Comparison of ENCODE assay signal across 22 cellular contexts in the genomic region with DNA sequence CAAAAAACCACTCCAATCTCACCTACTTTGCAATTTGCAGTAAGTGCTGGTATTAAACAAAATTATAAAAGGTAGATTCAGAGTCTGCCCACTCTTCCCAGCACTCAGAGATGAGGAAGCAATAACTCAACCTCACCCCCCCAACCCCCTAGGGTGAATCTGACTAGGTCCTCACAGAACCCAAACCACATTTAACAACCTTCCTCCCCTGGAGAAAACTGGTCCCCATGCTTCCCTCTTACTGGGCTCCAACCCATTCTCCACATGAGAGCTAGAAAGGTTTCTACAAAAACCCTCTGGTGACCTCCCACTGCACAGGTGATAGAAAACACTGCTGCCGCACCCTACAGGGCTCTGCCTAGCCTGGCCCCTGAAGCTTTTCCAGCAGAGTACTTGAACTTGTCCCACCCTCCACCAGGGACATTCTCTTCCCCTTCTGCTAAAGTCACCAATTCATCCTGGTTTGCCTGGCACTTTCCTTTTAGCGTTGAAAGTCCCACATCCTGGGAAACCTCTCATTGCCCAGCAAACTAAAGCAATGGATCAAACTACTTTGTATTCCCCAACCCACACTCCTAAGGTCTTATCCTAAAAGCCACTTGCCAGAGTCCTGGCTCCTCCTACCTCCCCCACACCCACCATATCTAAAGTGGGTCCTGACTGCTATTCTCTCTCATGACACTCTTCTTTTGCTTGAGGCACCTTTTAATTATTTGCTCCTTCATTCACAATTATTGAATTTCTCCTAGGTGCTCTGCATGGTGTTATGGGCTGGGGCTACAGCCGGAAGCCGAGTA. TPM values are rescaled to one million over a fixed set of nuclear protein-coding genes. Genes with fewer than 3 reads are reported as not detected.
"Had no signal": no experiment of that assay in that cellular context is flagged by ENCODE, and none has a peak within 500 bp of the region (broad histone marks: within the 10 kb centered on the region; RNA-seq: fewer than 3 reads in every experiment).

No MANE protein-coding gene starts in this region.

- H3K4me3 Mint-ChIP-seq: activated naive CD8-positive, alpha-beta T cell; dendritic cell treated with granulocyte-macrophage colony-stimulating factor and Interleukin-4, amounts not matched to agents 40 ng/mL and 50 ng/mL, for 4 days; effector memory CD8-positive, alpha-beta T cell; nephron progenitor cell; stimulated activated naive CD8-positive, alpha-beta T cell treated with anti-CD3 and anti-CD28 coated beads, Interleukin-15, Interleukin-2, amounts not matched to agents 100 ng/mL and 50 ng/mL, for 24 hours; T-helper 17 cell had no signal

- H3K36me3 Mint-ChIP-seq: activated naive CD8-positive, alpha-beta T cell had no signal

- ATAC-seq: left ventricle myocardium superior, psoas muscle, sciatic nerve had no signal

- H3K27ac Mint-ChIP-seq: activated naive CD8-positive, alpha-beta T cell; activated T-helper 2 cell treated with anti-CD3 and anti-CD28 coated beads, Interferon-gamma antibody, Interleukin-2, Interleukin-4, amounts not matched to agents 10 μg/mL and 5 μg/mL and 100 μg/mL, durations not matched to agents 14 hours and 24 hours and 36 hours; dendritic cell treated with granulocyte-macrophage colony-stimulating factor and Interleukin-4, amounts not matched to agents 40 ng/mL and 50 ng/mL, for 4 days; effector memory CD8-positive, alpha-beta T cell; nephron progenitor cell; stimulated activated naive CD8-positive, alpha-beta T cell treated with anti-CD3 and anti-CD28 coated beads, Interleukin-15, Interleukin-2, amounts not matched to agents 100 ng/mL and 50 ng/mL, for 24 hours; T-helper 17 cell had no signal

- DNase-seq: activated CD4-positive, CD25-positive, alpha-beta regulatory T cell treated with anti-CD3 and anti-CD28 coated beads, Interleukin-2, amount 50 U/mL, for 72 hours; anterior cingulate cortex; cerebellar nuclear complex; left ventricle myocardium superior; nephron progenitor cell; psoas muscle; spleen; stimulated activated CD4-positive, alpha-beta T cell treated with anti-CD3 and anti-CD28 coated beads, Interleukin-2, amount 100 ng/mL, for 48 hours had no signal

- H3K9me3 Mint-ChIP-seq: activated T-helper 2 cell treated with anti-CD3 and anti-CD28 coated beads, Interferon-gamma antibody, Interleukin-2, Interleukin-4, amounts not matched to agents 10 μg/mL and 5 μg/mL and 100 μg/mL, durations not matched to agents 14 hours and 24 hours and 36 hours; dendritic cell treated with granulocyte-macrophage colony-stimulating factor and Interleukin-4, amounts not matched to agents 40 ng/mL and 50 ng/mL, for 4 days; effector memory CD8-positive, alpha-beta T cell; nephron progenitor cell; stimulated activated naive CD8-positive, alpha-beta T cell treated with anti-CD3 and anti-CD28 coated beads, Interleukin-15, Interleukin-2, amounts not matched to agents 100 ng/mL and 50 ng/mL, for 24 hours had no signal

- H3K27me3 Mint-ChIP-seq: activated naive CD8-positive, alpha-beta T cell; dendritic cell treated with granulocyte-macrophage colony-stimulating factor and Interleukin-4, amounts not matched to agents 40 ng/mL and 50 ng/mL, for 4 days; effector memory CD8-positive, alpha-beta T cell; stimulated activated naive CD8-positive, alpha-beta T cell treated with anti-CD3 and anti-CD28 coated beads, Interleukin-15, Interleukin-2, amounts not matched to agents 100 ng/mL and 50 ng/mL, for 24 hours; T-helper 17 cell had no signal

- H3K4me1 ChIP-seq: psoas muscle had no signal

- H3K27me3 ChIP-seq: hepatocyte, spleen, upper lobe of left lung had no signal

- H3K9me3 ChIP-seq: psoas muscle, spleen, upper lobe of left lung had no signal

- H3K36me3 ChIP-seq: spleen, upper lobe of left lung had no signal

- H3K4me3 ChIP-seq: hepatocyte, psoas muscle, spleen, upper lobe of left lung had no signal

- H3K27ac ChIP-seq: hepatocyte, psoas muscle, spleen, upper lobe of left lung had no signal

RNA-seq across cellular contexts. Expression of a gene that starts 40.7 kb away (rescaled TPM):
- total RNA-seq: activated T-helper 2 cell treated with anti-CD3 and anti-CD28 coated beads, Interferon-gamma antibody, Interleukin-2, Interleukin-4, amounts not matched to agents 10 μg/mL and 5 μg/mL and 100 μg/mL, durations not matched to agents 14 hours and 24 hours and 36 hours; epithelial cell of proximal tubule; kidney epithelial cell; mesenteric fat pad; omental fat pad; sciatic nerve; spleen; T-helper 17 cell; temporal lobe; upper lobe of left lung had no signal
- polyA plus RNA-seq: hepatocyte, psoas muscle, spleen had no signal

RNA-seq across cellular contexts. Expression of a gene that starts 40.8 kb away (rescaled TPM):
- total RNA-seq: activated T-helper 2 cell treated with anti-CD3 and anti-CD28 coated beads, Interferon-gamma antibody, Interleukin-2, Interleukin-4, amounts not matched to agents 10 μg/mL and 5 μg/mL and 100 μg/mL, durations not matched to agents 14 hours and 24 hours and 36 hours; epithelial cell of proximal tubule; hepatocyte; kidney epithelial cell; left ventricle myocardium superior; mesenteric fat pad; omental fat pad; psoas muscle; sciatic nerve; spleen; T-helper 17 cell had no signal
- polyA plus RNA-seq: hepatocyte, psoas muscle had no signal
